1 cellular context compared by ENCODE assay signal in the genomic region with DNA sequence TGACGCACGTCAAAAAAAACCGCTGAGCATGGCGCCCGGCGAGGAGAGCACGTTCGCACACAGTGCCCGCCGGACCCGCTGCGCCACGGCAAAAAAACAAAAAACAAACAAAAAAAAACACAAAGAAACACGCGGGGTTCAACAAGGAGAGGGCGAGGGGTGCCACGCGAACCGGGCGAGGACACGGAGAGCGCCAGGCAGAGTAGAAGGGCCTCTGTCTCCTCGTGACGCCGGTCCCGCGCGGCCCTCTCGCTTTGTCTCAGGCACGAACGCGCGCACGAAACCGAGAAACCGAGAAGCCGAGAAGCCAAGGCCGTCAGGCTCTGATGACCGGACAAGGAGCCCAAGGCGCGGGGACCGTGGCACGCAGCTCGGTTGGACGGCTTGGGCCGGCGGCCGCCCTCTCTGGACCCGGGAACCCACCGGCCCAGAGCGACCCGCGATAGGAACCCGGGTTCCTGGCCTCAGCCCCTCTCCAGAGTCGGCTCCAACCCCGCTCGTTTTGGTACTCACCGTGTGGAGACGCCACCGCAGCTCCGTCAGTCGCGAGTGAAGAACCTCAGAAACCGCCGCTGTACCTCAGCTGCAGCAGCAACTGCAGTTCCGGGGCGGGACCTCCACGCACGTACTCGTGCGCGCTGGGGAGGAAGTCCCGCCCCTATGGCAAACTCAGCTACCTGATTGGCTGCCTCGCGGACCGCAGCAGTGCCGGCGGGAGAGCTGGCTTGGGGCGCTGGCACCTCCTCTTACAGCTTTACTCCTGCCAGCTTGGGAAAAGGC.
A peak's percentile ranks its signal among the peaks of the same experiment; 100 is the strongest.
TF ChIP-seq lines count a peak whose summit lies in the region.

A gene with protein sequence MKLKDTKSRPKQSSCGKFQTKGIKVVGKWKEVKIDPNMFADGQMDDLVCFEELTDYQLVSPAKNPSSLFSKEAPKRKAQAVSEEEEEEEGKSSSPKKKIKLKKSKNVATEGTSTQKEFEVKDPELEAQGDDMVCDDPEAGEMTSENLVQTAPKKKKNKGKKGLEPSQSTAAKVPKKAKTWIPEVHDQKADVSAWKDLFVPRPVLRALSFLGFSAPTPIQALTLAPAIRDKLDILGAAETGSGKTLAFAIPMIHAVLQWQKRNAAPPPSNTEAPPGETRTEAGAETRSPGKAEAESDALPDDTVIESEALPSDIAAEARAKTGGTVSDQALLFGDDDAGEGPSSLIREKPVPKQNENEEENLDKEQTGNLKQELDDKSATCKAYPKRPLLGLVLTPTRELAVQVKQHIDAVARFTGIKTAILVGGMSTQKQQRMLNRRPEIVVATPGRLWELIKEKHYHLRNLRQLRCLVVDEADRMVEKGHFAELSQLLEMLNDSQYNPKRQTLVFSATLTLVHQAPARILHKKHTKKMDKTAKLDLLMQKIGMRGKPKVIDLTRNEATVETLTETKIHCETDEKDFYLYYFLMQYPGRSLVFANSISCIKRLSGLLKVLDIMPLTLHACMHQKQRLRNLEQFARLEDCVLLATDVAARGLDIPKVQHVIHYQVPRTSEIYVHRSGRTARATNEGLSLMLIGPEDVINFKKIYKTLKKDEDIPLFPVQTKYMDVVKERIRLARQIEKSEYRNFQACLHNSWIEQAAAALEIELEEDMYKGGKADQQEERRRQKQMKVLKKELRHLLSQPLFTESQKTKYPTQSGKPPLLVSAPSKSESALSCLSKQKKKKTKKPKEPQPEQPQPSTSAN (minus strand): TSS at position 597 of the 780 bp plus-strand sequence. CDS start 1,460 bp downstream, outside the sequence.
Gene IFI27L1, plus strand, starts transcription at position 705 of the 780 bp plus-strand sequence. CDS start 15,628 bp downstream, outside the sequence.

TF ChIP-seq in HEK293, 187 proteins besides CTCF, POLR2A, EP300 and RAD21 (continued from another document):
- TF ChIP-seq, protein P1, sequence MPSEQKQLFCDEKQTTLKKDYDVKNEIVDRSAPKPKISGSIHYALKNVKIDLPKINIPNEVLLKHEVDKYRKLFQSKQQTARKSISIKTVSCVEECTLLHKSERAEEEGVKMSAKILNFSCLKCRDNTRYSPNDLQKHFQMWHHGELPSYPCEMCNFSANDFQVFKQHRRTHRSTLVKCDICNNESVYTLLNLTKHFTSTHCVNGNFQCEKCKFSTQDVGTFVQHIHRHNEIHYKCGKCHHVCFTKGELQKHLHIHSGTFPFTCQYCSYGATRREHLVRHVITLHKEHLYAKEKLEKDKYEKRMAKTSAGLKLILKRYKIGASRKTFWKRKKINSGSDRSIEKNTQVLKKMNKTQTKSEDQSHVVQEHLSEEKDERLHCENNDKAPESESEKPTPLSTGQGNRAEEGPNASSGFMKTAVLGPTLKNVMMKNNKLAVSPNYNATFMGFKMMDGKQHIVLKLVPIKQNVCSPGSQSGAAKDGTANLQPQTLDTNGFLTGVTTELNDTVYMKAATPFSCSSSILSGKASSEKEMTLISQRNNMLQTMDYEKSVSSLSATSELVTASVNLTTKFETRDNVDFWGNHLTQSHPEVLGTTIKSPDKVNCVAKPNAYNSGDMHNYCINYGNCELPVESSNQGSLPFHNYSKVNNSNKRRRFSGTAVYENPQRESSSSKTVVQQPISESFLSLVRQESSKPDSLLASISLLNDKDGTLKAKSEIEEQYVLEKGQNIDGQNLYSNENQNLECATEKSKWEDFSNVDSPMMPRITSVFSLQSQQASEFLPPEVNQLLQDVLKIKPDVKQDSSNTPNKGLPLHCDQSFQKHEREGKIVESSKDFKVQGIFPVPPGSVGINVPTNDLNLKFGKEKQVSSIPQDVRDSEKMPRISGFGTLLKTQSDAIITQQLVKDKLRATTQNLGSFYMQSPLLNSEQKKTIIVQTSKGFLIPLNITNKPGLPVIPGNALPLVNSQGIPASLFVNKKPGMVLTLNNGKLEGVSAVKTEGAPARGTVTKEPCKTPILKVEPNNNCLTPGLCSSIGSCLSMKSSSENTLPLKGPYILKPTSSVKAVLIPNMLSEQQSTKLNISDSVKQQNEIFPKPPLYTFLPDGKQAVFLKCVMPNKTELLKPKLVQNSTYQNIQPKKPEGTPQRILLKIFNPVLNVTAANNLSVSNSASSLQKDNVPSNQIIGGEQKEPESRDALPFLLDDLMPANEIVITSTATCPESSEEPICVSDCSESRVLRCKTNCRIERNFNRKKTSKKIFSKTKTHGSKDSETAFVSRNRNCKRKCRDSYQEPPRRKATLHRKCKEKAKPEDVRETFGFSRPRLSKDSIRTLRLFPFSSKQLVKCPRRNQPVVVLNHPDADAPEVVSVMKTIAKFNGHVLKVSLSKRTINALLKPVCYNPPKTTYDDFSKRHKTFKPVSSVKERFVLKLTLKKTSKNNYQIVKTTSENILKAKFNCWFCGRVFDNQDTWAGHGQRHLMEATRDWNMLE (tag by site-specific recombination; conservative IDR thresholded peaks at IDR 0.05; ENCODE audit: low read depth): 0 out of 2 replicates have a peak, but pooled peaks have one; percentile 14
- TF ChIP-seq SP2 (tag by site-specific recombination; IDR thresholded peaks at IDR 0.05): peak; percentile 93
- peak; percentile 11; the same call in 1 of the 2 replicates for TF ChIP-seq MYNN (tag by site-specific recombination; IDR thresholded peaks at IDR 0.05; ENCODE audit: borderline replicate concordance)
- TF ChIP-seq ZNF600 (tag by site-specific recombination; IDR thresholded peaks at IDR 0.05): 0 out of 2 replicates have a peak, but pooled peaks have one; percentile 26
- TF ChIP-seq, protein P2, sequence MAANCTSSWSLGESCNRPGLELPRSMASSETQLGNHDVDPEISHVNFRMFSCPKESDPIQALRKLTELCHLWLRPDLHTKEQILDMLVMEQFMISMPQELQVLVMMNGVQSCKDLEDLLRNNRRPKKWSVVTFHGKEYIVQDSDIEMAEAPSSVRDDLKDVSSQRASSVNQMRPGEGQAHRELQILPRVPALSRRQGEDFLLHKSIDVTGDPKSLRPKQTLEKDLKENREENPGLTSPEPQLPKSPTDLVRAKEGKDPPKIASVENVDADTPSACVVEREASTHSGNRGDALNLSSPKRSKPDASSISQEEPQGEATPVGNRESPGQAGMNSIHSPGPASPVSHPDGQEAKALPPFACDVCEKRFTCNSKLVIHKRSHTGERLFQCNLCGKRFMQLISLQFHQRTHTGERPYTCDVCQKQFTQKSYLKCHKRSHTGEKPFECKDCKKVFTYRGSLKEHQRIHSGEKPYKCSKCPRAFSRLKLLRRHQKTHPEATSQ (tag by site-specific recombination; IDR thresholded peaks at IDR 0.05): 0 out of 2 replicates have a peak, but pooled peaks have one; percentile 61
- no peak for TF ChIP-seq ZNF132 (tag by site-specific recombination; IDR thresholded peaks at IDR 0.05; ENCODE audit: borderline replicate concordance)
- peak; percentile 57; the same call in 1 of the 2 replicates for TF ChIP-seq GLIS1 (tag by site-specific recombination; IDR thresholded peaks at IDR 0.05)
- TF ChIP-seq ZNF335 (tag by site-specific recombination; conservative IDR thresholded peaks at IDR 0.05): peak; percentile 92
- no peak for TF ChIP-seq ZNF571 (tag by site-specific recombination; IDR thresholded peaks at IDR 0.05)
- peak; percentile 12; the same call in 1 of the 2 replicates for TF ChIP-seq REST (tag by site-specific recombination; IDR thresholded peaks at IDR 0.05)
- TF ChIP-seq, protein P3, sequence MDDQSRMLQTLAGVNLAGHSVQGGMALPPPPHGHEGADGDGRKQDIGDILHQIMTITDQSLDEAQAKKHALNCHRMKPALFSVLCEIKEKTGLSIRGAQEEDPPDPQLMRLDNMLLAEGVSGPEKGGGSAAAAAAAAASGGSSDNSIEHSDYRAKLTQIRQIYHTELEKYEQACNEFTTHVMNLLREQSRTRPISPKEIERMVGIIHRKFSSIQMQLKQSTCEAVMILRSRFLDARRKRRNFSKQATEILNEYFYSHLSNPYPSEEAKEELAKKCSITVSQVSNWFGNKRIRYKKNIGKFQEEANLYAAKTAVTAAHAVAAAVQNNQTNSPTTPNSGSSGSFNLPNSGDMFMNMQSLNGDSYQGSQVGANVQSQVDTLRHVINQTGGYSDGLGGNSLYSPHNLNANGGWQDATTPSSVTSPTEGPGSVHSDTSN (CRISPR knock-in tag; IDR thresholded peaks at IDR 0.05): 0 out of 2 replicates have a peak, but pooled peaks have one; percentile 2
- TF ChIP-seq, protein P4, sequence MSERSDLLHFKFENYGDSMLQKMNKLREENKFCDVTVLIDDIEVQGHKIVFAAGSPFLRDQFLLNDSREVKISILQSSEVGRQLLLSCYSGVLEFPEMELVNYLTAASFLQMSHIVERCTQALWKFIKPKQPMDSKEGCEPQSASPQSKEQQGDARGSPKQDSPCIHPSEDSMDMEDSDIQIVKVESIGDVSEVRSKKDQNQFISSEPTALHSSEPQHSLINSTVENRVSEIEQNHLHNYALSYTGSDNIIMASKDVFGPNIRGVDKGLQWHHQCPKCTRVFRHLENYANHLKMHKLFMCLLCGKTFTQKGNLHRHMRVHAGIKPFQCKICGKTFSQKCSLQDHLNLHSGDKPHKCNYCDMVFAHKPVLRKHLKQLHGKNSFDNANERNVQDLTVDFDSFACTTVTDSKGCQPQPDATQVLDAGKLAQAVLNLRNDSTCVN (tag by site-specific recombination; optimal IDR thresholded peaks at IDR 0.05): peak; percentile 88
- TF ChIP-seq YY1 (tag by site-specific recombination; IDR thresholded peaks at IDR 0.05): peak; percentile 64; the same call in 1 of the 2 replicates
- no peak for TF ChIP-seq ZSCAN18 (tag by site-specific recombination; IDR thresholded peaks at IDR 0.05)
- TF ChIP-seq ZBTB20 (tag by site-specific recombination; IDR thresholded peaks at IDR 0.05): peak; percentile 45; the same call in 1 of the 2 replicates
- TF ChIP-seq SP7 (tag by site-specific recombination; IDR thresholded peaks at IDR 0.05): 0 out of 2 replicates have a peak, but pooled peaks have one; percentile 34
- TF ChIP-seq KLF9 (tag by site-specific recombination; IDR thresholded peaks at IDR 0.05; ENCODE audit: low read depth): 0 out of 2 replicates have a peak, but pooled peaks have one; percentile 16
- TF ChIP-seq GLI4 (tag by site-specific recombination; IDR thresholded peaks at IDR 0.05): peak; percentile 36; the same call in 1 of the 2 replicates
- peak; percentile 68; the same call in 1 of the 2 replicates for TF ChIP-seq ZNF391 (tag by site-specific recombination; IDR thresholded peaks at IDR 0.05; ENCODE audit: borderline replicate concordance, low read depth)
- TF ChIP-seq ZNF639 (tag by site-specific recombination; IDR thresholded peaks at IDR 0.05): peak; percentile 61; the same call in 1 of the 2 replicates
TF ChIP-seq in HEK293: peak in this region for 42.
